17 cellular contexts compared by ENCODE assay signal in the genomic region with DNA sequence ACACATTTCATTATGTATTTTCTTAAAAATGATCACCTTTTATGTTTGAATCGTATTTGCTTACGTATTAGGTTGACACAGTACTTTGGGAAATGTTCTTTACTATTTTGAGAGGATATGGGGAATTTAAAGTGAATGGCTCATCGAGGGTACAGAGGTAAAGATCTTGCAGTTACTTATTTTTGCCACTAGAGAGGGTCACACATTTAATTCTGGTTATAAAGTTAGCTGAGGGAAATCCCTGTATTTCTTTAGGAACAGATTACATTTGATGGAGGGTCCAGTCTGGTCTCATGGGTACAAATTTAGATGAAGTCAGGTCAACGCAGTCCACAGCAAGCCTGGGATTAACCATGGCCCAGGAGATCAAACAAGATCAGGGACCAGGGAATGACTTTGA. TPM values are rescaled to one million over a fixed set of nuclear protein-coding genes. Genes with fewer than 3 reads are reported as not detected.
DNase-seq lines count a peak whose midpoint lies in the region; ATAC-seq and TF ChIP-seq lines count a peak whose summit lies in the region.
"Had no signal": no experiment of that assay in that cellular context is flagged by ENCODE, and none has a peak within 500 bp of the region (broad histone marks: within the 10 kb centered on the region; RNA-seq: fewer than 3 reads in every experiment).

No MANE protein-coding gene starts in this region.

- no peak for ATAC-seq in HG03571 (IDR thresholded peaks at IDR 0.05; ENCODE audit: unreplicated experiment)
- no peak for ATAC-seq in activated CD8-positive, alpha-beta memory T cell treated with anti-CD3 and anti-CD28 coated beads, Interleukin-2, amount 10 ng/mL, durations not matched to agents 7 days and 5 days
- ATAC-seq: stimulated activated effector memory CD8-positive, alpha-beta T cell treated with anti-CD3 and anti-CD28 coated beads, Interleukin-12 subunit alpha, Interleukin-12 subunit beta, amount 100 ng/mL, for 72 hours had no signal

- no peaks in the 10 kb centered on the region for H3K27me3 Mint-ChIP-seq in activated CD4-positive, alpha-beta memory T cell treated with anti-CD3 and anti-CD28 coated beads, Interleukin-2, amount 10 ng/mL, durations not matched to agents 7 days and 5 days
- H3K27me3 Mint-ChIP-seq in activated CD8-positive, alpha-beta memory T cell treated with anti-CD3 and anti-CD28 coated beads, Interleukin-2, amount 10 ng/mL, durations not matched to agents 7 days and 5 days, result no peaks in the 10 kb centered on the region
- H3K27me3 Mint-ChIP-seq: activated CD4-positive, alpha-beta memory T cell treated with anti-CD3 and anti-CD28 coated beads for 36 hours had no signal

- no peaks in the 10 kb centered on the region for H3K9me2 ChIP-seq in SU-DHL-6 (replicated peaks; ENCODE audit: insufficient read depth, low read length)

- H3K27ac ChIP-seq in C4-2B (no peak overlapping the region), SU-DHL-6 (ENCODE audit: low read depth, low read length) (no peak overlapping the region)
- H3K27ac ChIP-seq: SJSA1 had no signal

- H3K36me3 ChIP-seq in H7 (replicated peaks; ENCODE audit: control insufficient read depth, insufficient read depth, low read length), result no peaks in the 10 kb centered on the region
- H3K36me3 ChIP-seq in SU-DHL-6 (ENCODE audit: low read length), result no peaks in the 10 kb centered on the region
- H3K36me3 ChIP-seq: SJSA1 had no signal

- DNase-seq in H7 (peak; percentile 17), iris pigment epithelial cell (ENCODE audit: low read depth) (peak; percentile 5), C1 segment of cervical spinal cord (lab: John Stamatoyannopoulos, UW) (no peak)
- DNase-seq in activated CD4-positive, alpha-beta memory T cell treated with anti-CD3 and anti-CD28 coated beads, Interleukin-2, amount 10 ng/mL, durations not matched to agents 7 days and 5 days, result no peak
- no peak for DNase-seq in activated CD8-positive, alpha-beta memory T cell treated with anti-CD3 and anti-CD28 coated beads, Interleukin-2, amount 10 ng/mL, durations not matched to agents 7 days and 5 days
- DNase-seq: activated CD4-positive, alpha-beta memory T cell treated with anti-CD3 and anti-CD28 coated beads for 36 hours; DMS153; foreskin fibroblast; HCEC 1CT; midbrain; NCI-H187; small intestine had no signal

- no peak overlapping the region for H3K9ac ChIP-seq in SU-DHL-6 (ENCODE audit: low read length)

- no peaks in the 10 kb centered on the region for H3K9me3 ChIP-seq in SU-DHL-6 (ENCODE audit: insufficient read depth, low read length)
- H3K9me3 ChIP-seq: SJSA1 had no signal

- no peak overlapping the region for H2AFZ ChIP-seq in SU-DHL-6 (ENCODE audit: low read depth, low read length, severe bottlenecking)

- no peaks in the 10 kb centered on the region for H3F3A ChIP-seq in SU-DHL-6 (ENCODE audit: insufficient read depth)

- no peaks in the 10 kb centered on the region for H3K36me3 Mint-ChIP-seq in activated CD4-positive, alpha-beta memory T cell treated with anti-CD3 and anti-CD28 coated beads, Interleukin-2, amount 10 ng/mL, durations not matched to agents 7 days and 5 days (ENCODE audit: low read depth)
- no peaks in the 10 kb centered on the region for H3K36me3 Mint-ChIP-seq in activated CD8-positive, alpha-beta memory T cell treated with anti-CD3 and anti-CD28 coated beads, Interleukin-2, amount 10 ng/mL, durations not matched to agents 7 days and 5 days
- H3K36me3 Mint-ChIP-seq: stimulated activated effector memory CD8-positive, alpha-beta T cell treated with anti-CD3 and anti-CD28 coated beads, Interleukin-12 subunit alpha, Interleukin-12 subunit beta, amount 100 ng/mL, for 72 hours had no signal

- CTCF ChIA-PET in activated CD4-positive, alpha-beta memory T cell treated with anti-CD3 and anti-CD28 coated beads, Interleukin-2, amount 10 ng/mL, durations not matched to agents 7 days and 5 days (lab: Charles Lee), result no interaction called here
- CTCF ChIA-PET in activated CD8-positive, alpha-beta memory T cell treated with anti-CD3 and anti-CD28 coated beads, Interleukin-2, amount 10 ng/mL, durations not matched to agents 7 days and 5 days (lab: Charles Lee), result interaction anchor here (0.7 kb wide), 1 partner anchor 24 kb away, joined by 3 read pairs; no protein-coding TSS in a partner anchor

- no peak overlapping the region for H3K27ac Mint-ChIP-seq in activated CD4-positive, alpha-beta memory T cell treated with anti-CD3 and anti-CD28 coated beads, Interleukin-2, amount 10 ng/mL, durations not matched to agents 7 days and 5 days
- no peak overlapping the region for H3K27ac Mint-ChIP-seq in activated CD8-positive, alpha-beta memory T cell treated with anti-CD3 and anti-CD28 coated beads, Interleukin-2, amount 10 ng/mL, durations not matched to agents 7 days and 5 days
- H3K27ac Mint-ChIP-seq: activated CD4-positive, alpha-beta memory T cell treated with anti-CD3 and anti-CD28 coated beads for 36 hours; stimulated activated effector memory CD8-positive, alpha-beta T cell treated with anti-CD3 and anti-CD28 coated beads, Interleukin-12 subunit alpha, Interleukin-12 subunit beta, amount 100 ng/mL, for 72 hours had no signal

- H3K79me2 ChIP-seq in SU-DHL-6 (ENCODE audit: insufficient read depth, low read length), result no peaks in the 10 kb centered on the region

- H3K4me3 ChIP-seq in H7 (ENCODE audit: insufficient read depth, low read depth, low read length) (no peak overlapping the region), SU-DHL-6 (ENCODE audit: insufficient read depth, low read length, poor library complexity, severe bottlenecking) (no peak overlapping the region)
- H3K4me3 ChIP-seq: SJSA1 had no signal

- POLR2A ChIA-PET in activated CD4-positive, alpha-beta memory T cell treated with anti-CD3 and anti-CD28 coated beads, Interleukin-2, amount 10 ng/mL, durations not matched to agents 7 days and 5 days (lab: Charles Lee), result no interaction called here

- H3K4me1 Mint-ChIP-seq in activated CD4-positive, alpha-beta memory T cell treated with anti-CD3 and anti-CD28 coated beads, Interleukin-2, amount 10 ng/mL, durations not matched to agents 7 days and 5 days, result no peaks in the 10 kb centered on the region
- H3K4me1 Mint-ChIP-seq in activated CD8-positive, alpha-beta memory T cell treated with anti-CD3 and anti-CD28 coated beads, Interleukin-2, amount 10 ng/mL, durations not matched to agents 7 days and 5 days, result peaks cover 2% of the 10 kb centered on the region
- H3K4me1 Mint-ChIP-seq: stimulated activated effector memory CD8-positive, alpha-beta T cell treated with anti-CD3 and anti-CD28 coated beads, Interleukin-12 subunit alpha, Interleukin-12 subunit beta, amount 100 ng/mL, for 72 hours had no signal

- no peaks in the 10 kb centered on the region for H3K27me3 ChIP-seq in H7 (ENCODE audit: control insufficient read depth, insufficient read depth, low read length)
- no peaks in the 10 kb centered on the region for H3K27me3 ChIP-seq in SU-DHL-6 (ENCODE audit: low read length)
- H3K27me3 ChIP-seq: SJSA1 had no signal

- no peak overlapping the region for H3K4me3 Mint-ChIP-seq in activated CD4-positive, alpha-beta memory T cell treated with anti-CD3 and anti-CD28 coated beads, Interleukin-2, amount 10 ng/mL, durations not matched to agents 7 days and 5 days
- H3K4me3 Mint-ChIP-seq in activated CD8-positive, alpha-beta memory T cell treated with anti-CD3 and anti-CD28 coated beads, Interleukin-2, amount 10 ng/mL, durations not matched to agents 7 days and 5 days, result no peak overlapping the region
- H3K4me3 Mint-ChIP-seq: activated CD4-positive, alpha-beta memory T cell treated with anti-CD3 and anti-CD28 coated beads for 36 hours; stimulated activated effector memory CD8-positive, alpha-beta T cell treated with anti-CD3 and anti-CD28 coated beads, Interleukin-12 subunit alpha, Interleukin-12 subunit beta, amount 100 ng/mL, for 72 hours had no signal

- no peaks in the 10 kb centered on the region for H3K9me3 Mint-ChIP-seq in activated CD4-positive, alpha-beta memory T cell treated with anti-CD3 and anti-CD28 coated beads, Interleukin-2, amount 10 ng/mL, durations not matched to agents 7 days and 5 days
- no peaks in the 10 kb centered on the region for H3K9me3 Mint-ChIP-seq in activated CD8-positive, alpha-beta memory T cell treated with anti-CD3 and anti-CD28 coated beads, Interleukin-2, amount 10 ng/mL, durations not matched to agents 7 days and 5 days (ENCODE audit: low read depth)
- H3K9me3 Mint-ChIP-seq: activated CD4-positive, alpha-beta memory T cell treated with anti-CD3 and anti-CD28 coated beads for 36 hours; stimulated activated effector memory CD8-positive, alpha-beta T cell treated with anti-CD3 and anti-CD28 coated beads, Interleukin-12 subunit alpha, Interleukin-12 subunit beta, amount 100 ng/mL, for 72 hours had no signal

- peak; percentile 44 for TF ChIP-seq CTCF in C4-2B (conservative IDR thresholded peaks at IDR 0.05)
- peak; percentile 21 for TF ChIP-seq CTCF in SU-DHL-6 (IDR thresholded peaks at IDR 0.05; ENCODE audit: insufficient read depth, low read length, poor library complexity, severe bottlenecking)

- no peak overlapping the region for H3K4me2 ChIP-seq in SU-DHL-6 (ENCODE audit: low read depth, low read length, poor library complexity, severe bottlenecking)

- no peaks in the 10 kb centered on the region for H4K20me1 ChIP-seq in SU-DHL-6 (ENCODE audit: low read depth, low read length)

RNA-seq across cellular contexts. Expression of a gene that starts 24.5 kb away (rescaled TPM):
- 9.5 and 15.4 TPM in 2 replicates for total RNA-seq in H7 (2014; rRNA removed; shearing (Covaris generic))
- 1 to 10 TPM; 4.9 to 6.9 TPM for total RNA-seq in activated CD4-positive, alpha-beta memory T cell treated with anti-CD3 and anti-CD28 coated beads, Interleukin-2, amount 10 ng/mL, durations not matched to agents 7 days and 5 days
- total RNA-seq in activated CD8-positive, alpha-beta memory T cell treated with anti-CD3 and anti-CD28 coated beads, Interleukin-2, amount 10 ng/mL, durations not matched to agents 7 days and 5 days, result 1 to 10 TPM; 5.1 to 5.9 TPM

RNA-seq across cellular contexts. Expression of a gene that starts 40.3 kb away (rescaled TPM):
- total RNA-seq in H7 (2014; rRNA removed; shearing (Covaris generic)), result not detected in 2 replicates
- total RNA-seq in activated CD4-positive, alpha-beta memory T cell treated with anti-CD3 and anti-CD28 coated beads, Interleukin-2, amount 10 ng/mL, durations not matched to agents 7 days and 5 days, result not detected
- not detected for total RNA-seq in activated CD8-positive, alpha-beta memory T cell treated with anti-CD3 and anti-CD28 coated beads, Interleukin-2, amount 10 ng/mL, durations not matched to agents 7 days and 5 days
- total RNA-seq: activated CD4-positive, alpha-beta memory T cell treated with anti-CD3 and anti-CD28 coated beads for 36 hours; SJSA1 had no signal

RNA-seq across cellular contexts. Expression of a gene that starts 40.5 kb away (rescaled TPM):
- total RNA-seq in H7 (2014; rRNA removed; shearing (Covaris generic)), result not detected in 2 replicates
- total RNA-seq in activated CD4-positive, alpha-beta memory T cell treated with anti-CD3 and anti-CD28 coated beads, Interleukin-2, amount 10 ng/mL, durations not matched to agents 7 days and 5 days, result not detected
- not detected for total RNA-seq in activated CD8-positive, alpha-beta memory T cell treated with anti-CD3 and anti-CD28 coated beads, Interleukin-2, amount 10 ng/mL, durations not matched to agents 7 days and 5 days
- total RNA-seq: activated CD4-positive, alpha-beta memory T cell treated with anti-CD3 and anti-CD28 coated beads for 36 hours; SJSA1 had no signal

Comparison
In these comparisons a context has a peak if more than half of its experiments do, and no peak if none do; other contexts are left out.
1. DNase-seq: peak in H7 (single experiment) and iris pigment epithelial cell (single experiment); none in activated CD4-positive, alpha-beta memory T cell treated with anti-CD3 and anti-CD28 coated beads, Interleukin-2, amount 10 ng/mL, durations not matched to agents 7 days and 5 days (single experiment), C1 segment of cervical spinal cord (0 of 14) and activated CD8-positive, alpha-beta memory T cell treated with anti-CD3 and anti-CD28 coated beads, Interleukin-2, amount 10 ng/mL, durations not matched to agents 7 days and 5 days (single experiment).